ENCODE assay signal across 13 cellular contexts in genomic region chr16:27174798-27175197, GRCh38. TPM values are rescaled to one million over a fixed set of nuclear protein-coding genes. Genes with fewer than 3 reads are reported as not detected.
A peak's percentile ranks its signal among the peaks of the same experiment; 100 is the strongest.
DNase-seq lines count a peak whose midpoint lies in the region; ATAC-seq and TF ChIP-seq lines count a peak whose summit lies in the region.
"Had no signal": no experiment of that assay in that cellular context is flagged by ENCODE, and none has a peak within 500 bp of the region (broad histone marks: within the 10 kb centered on the region; RNA-seq: fewer than 3 reads in every experiment).

No MANE protein-coding gene starts in this region.

- ATAC-seq in activated naive CD8-positive, alpha-beta T cell treated with anti-CD3 and anti-CD28 coated beads, Interleukin-2, amount 10 ng/mL, durations not matched to agents 7 days and 5 days (ENCODE audit: low read depth) = no peak
- ATAC-seq in effector memory CD8-positive, alpha-beta T cell (replicated peaks) = no peak
- no peak for ATAC-seq in GM18861 (IDR thresholded peaks at IDR 0.05; ENCODE audit: unreplicated experiment)

- H3K9me3 Mint-ChIP-seq in activated naive CD8-positive, alpha-beta T cell treated with anti-CD3 and anti-CD28 coated beads, Interleukin-2, amount 10 ng/mL, durations not matched to agents 7 days and 5 days = peaks cover 4% of the 10 kb centered on the region
- H3K9me3 Mint-ChIP-seq in activated naive CD8-positive, alpha-beta T cell treated with anti-CD3 and anti-CD28 coated beads for 36 hours = peaks cover 10% of the 10 kb centered on the region
- no peaks in the 10 kb centered on the region for H3K9me3 Mint-ChIP-seq in effector memory CD8-positive, alpha-beta T cell
- no peaks in the 10 kb centered on the region for H3K9me3 Mint-ChIP-seq in type B pancreatic cell
- H3K9me3 Mint-ChIP-seq: natural killer cell treated with Interleukin-12 subunit alpha and Interleukin-12 subunit beta and Interleukin-15 and Interleukin-18, amount 100 ng/mL, for 72 hours had no signal

- intact Hi-C loops in OCI-LY7 (cut with micrococcal nuclease; ENCODE audit: unreplicated experiment) = loop anchor here (1.0 to 10.0 kb wide), 4 partner anchors 123 to 470 kb away; no protein-coding TSS in a partner anchor

- no peak overlapping the region for H3K4me3 Mint-ChIP-seq in activated naive CD8-positive, alpha-beta T cell treated with anti-CD3 and anti-CD28 coated beads, Interleukin-2, amount 10 ng/mL, durations not matched to agents 7 days and 5 days
- no peak overlapping the region for H3K4me3 Mint-ChIP-seq in activated naive CD8-positive, alpha-beta T cell treated with anti-CD3 and anti-CD28 coated beads for 36 hours
- H3K4me3 Mint-ChIP-seq in effector memory CD8-positive, alpha-beta T cell = no peak overlapping the region
- no peak overlapping the region for H3K4me3 Mint-ChIP-seq in type B pancreatic cell
- H3K4me3 Mint-ChIP-seq: natural killer cell treated with Interleukin-12 subunit alpha and Interleukin-12 subunit beta and Interleukin-15 and Interleukin-18, amount 100 ng/mL, for 72 hours had no signal

- no peak for DNase-seq in activated naive CD8-positive, alpha-beta T cell treated with anti-CD3 and anti-CD28 coated beads, Interleukin-2, amount 10 ng/mL, durations not matched to agents 7 days and 5 days
- DNase-seq in activated naive CD8-positive, alpha-beta T cell treated with anti-CD3 and anti-CD28 coated beads for 36 hours = no peak
- no peak for DNase-seq in OCI-LY7 (ENCODE audit: low spot score)
- no peak for DNase-seq in effector memory CD8-positive, alpha-beta T cell
- DNase-seq in type B pancreatic cell (ENCODE audit: extremely low spot score, unreplicated experiment) = no peak
- no peak for DNase-seq in NCI-H1930 (lab: John Stamatoyannopoulos, UW)
- DNase-seq in NCI-H187 (lab: John Stamatoyannopoulos, UW) = no peak
- DNase-seq: sigmoid colon, thyroid gland had no signal

- H3K36me3 ChIP-seq in OCI-LY7 (ENCODE audit: insufficient read depth, low read length) = peaks cover 5% of the 10 kb centered on the region; the same call in 1 of the 2 replicates
- H3K36me3 ChIP-seq: cardiac muscle cell, esophagus muscularis mucosa, sigmoid colon, thyroid gland had no signal

- no peaks in the 10 kb centered on the region for H3K27me3 Mint-ChIP-seq in activated naive CD8-positive, alpha-beta T cell treated with anti-CD3 and anti-CD28 coated beads, Interleukin-2, amount 10 ng/mL, durations not matched to agents 7 days and 5 days
- no peaks in the 10 kb centered on the region for H3K27me3 Mint-ChIP-seq in activated naive CD8-positive, alpha-beta T cell treated with anti-CD3 and anti-CD28 coated beads for 36 hours
- H3K27me3 Mint-ChIP-seq in effector memory CD8-positive, alpha-beta T cell = no peaks in the 10 kb centered on the region
- H3K27me3 Mint-ChIP-seq in type B pancreatic cell = no peaks in the 10 kb centered on the region
- H3K27me3 Mint-ChIP-seq: natural killer cell treated with Interleukin-12 subunit alpha and Interleukin-12 subunit beta and Interleukin-15 and Interleukin-18, amount 100 ng/mL, for 72 hours had no signal

- peaks cover 7% of the 10 kb centered on the region for H3K9me3 ChIP-seq in OCI-LY7 (ENCODE audit: low read length)
- H3K9me3 ChIP-seq: sigmoid colon, thyroid gland had no signal

- H3K4me1 Mint-ChIP-seq in activated naive CD8-positive, alpha-beta T cell treated with anti-CD3 and anti-CD28 coated beads, Interleukin-2, amount 10 ng/mL, durations not matched to agents 7 days and 5 days = peaks cover 58% of the 10 kb centered on the region
- H3K4me1 Mint-ChIP-seq in activated naive CD8-positive, alpha-beta T cell treated with anti-CD3 and anti-CD28 coated beads for 36 hours = peaks cover 64% of the 10 kb centered on the region
- H3K4me1 Mint-ChIP-seq in effector memory CD8-positive, alpha-beta T cell (ENCODE audit: low read depth in 2 of 2) = peaks cover 42 to 50% of the 10 kb centered on the region in 2 donors
- H3K4me1 Mint-ChIP-seq in type B pancreatic cell (ENCODE audit: unreplicated experiment) = no peaks in the 10 kb centered on the region

- peak overlapping the region; percentile 93 for H3K27ac ChIP-seq in OCI-LY7 (ENCODE audit: low read depth, low read length, poor library complexity, severe bottlenecking)
- H3K27ac ChIP-seq: cardiac muscle cell, esophagus muscularis mucosa, sigmoid colon, thyroid gland had no signal

- peaks cover 10% of the 10 kb centered on the region for H3K36me3 Mint-ChIP-seq in activated naive CD8-positive, alpha-beta T cell treated with anti-CD3 and anti-CD28 coated beads, Interleukin-2, amount 10 ng/mL, durations not matched to agents 7 days and 5 days
- peaks cover 9% of the 10 kb centered on the region for H3K36me3 Mint-ChIP-seq in activated naive CD8-positive, alpha-beta T cell treated with anti-CD3 and anti-CD28 coated beads for 36 hours
- H3K36me3 Mint-ChIP-seq in effector memory CD8-positive, alpha-beta T cell (ENCODE audit: insufficient read depth) = peaks cover 10% of the 10 kb centered on the region
- H3K36me3 Mint-ChIP-seq in type B pancreatic cell = no peaks in the 10 kb centered on the region

- peak overlapping the region; percentile 62; the same call in 1 of the 2 replicates for H2AFZ ChIP-seq in OCI-LY7 (ENCODE audit: low read length)

- peak overlapping the region; percentile 7 for H3K4me3 ChIP-seq in OCI-LY7 (ENCODE audit: low read depth, low read length, poor library complexity, severe bottlenecking)
- H3K4me3 ChIP-seq: cardiac muscle cell, esophagus muscularis mucosa, sigmoid colon, thyroid gland had no signal

- CTCF ChIA-PET in OCI-LY7 (lab: Charles Lee; ENCODE audit: unreplicated experiment) = interaction anchor here (1.5 kb wide), 1 partner anchor 59 kb away, joined by 4 read pairs; no protein-coding TSS in a partner anchor

- H3K27ac Mint-ChIP-seq in activated naive CD8-positive, alpha-beta T cell treated with anti-CD3 and anti-CD28 coated beads, Interleukin-2, amount 10 ng/mL, durations not matched to agents 7 days and 5 days = peak overlapping the region; percentile 91
- H3K27ac Mint-ChIP-seq in activated naive CD8-positive, alpha-beta T cell treated with anti-CD3 and anti-CD28 coated beads for 36 hours = no peak overlapping the region
- H3K27ac Mint-ChIP-seq in effector memory CD8-positive, alpha-beta T cell = peak overlapping the region; percentile 89 to 91
- peak overlapping the region; percentile 85 for H3K27ac Mint-ChIP-seq in type B pancreatic cell

- peaks cover 61% of the 10 kb centered on the region for H3K4me1 ChIP-seq in OCI-LY7 (ENCODE audit: insufficient read depth, low read length, poor library complexity, severe bottlenecking)
- H3K4me1 ChIP-seq: sigmoid colon, thyroid gland had no signal

- TF ChIP-seq CTCF in OCI-LY7 (conservative IDR thresholded peaks at IDR 0.05; ENCODE audit: low read length) (no peak), type B pancreatic cell (conservative IDR thresholded peaks at IDR 0.05) (no peak)

- no peaks in the 10 kb centered on the region for H3K9me2 ChIP-seq in OCI-LY7 (ENCODE audit: insufficient read depth, low read length)

- peak overlapping the region; percentile 70 for H3K4me2 ChIP-seq in OCI-LY7 (ENCODE audit: low read length)

- POLR2A ChIA-PET in activated naive CD8-positive, alpha-beta T cell treated with anti-CD3 and anti-CD28 coated beads, Interleukin-2, amount 10 ng/mL, durations not matched to agents 7 days and 5 days (lab: Charles Lee) = interaction anchor here (1.3 to 2.5 kb wide), 4 partner anchors 56 to 193 kb away, joined by 5 to 11 read pairs (median 9); no protein-coding TSS in a partner anchor
- POLR2A ChIA-PET in OCI-LY7 (lab: Charles Lee) = interaction anchor here (1.1 to 1.5 kb wide), 2 partner anchors 30 to 94 kb away, joined by 3 to 5 read pairs; no protein-coding TSS in a partner anchor

- H4K20me1 ChIP-seq in OCI-LY7 (ENCODE audit: insufficient read depth, low read length) = no peaks in the 10 kb centered on the region

- H3K79me2 ChIP-seq in OCI-LY7 (ENCODE audit: insufficient read depth, low read depth, low read length) = no peaks in the 10 kb centered on the region

- no TSS peak for BruUV-seq in OCI-LY7 (replicated peaks; lab: Mats Ljungman, UMichigan)

RNA-seq across cellular contexts. Expression of gene KDM8, which starts 28.5 kb away (rescaled TPM):
- 10 to 100 TPM; 20.1 to 21.8 TPM for total RNA-seq in activated naive CD8-positive, alpha-beta T cell treated with anti-CD3 and anti-CD28 coated beads, Interleukin-2, amount 10 ng/mL, durations not matched to agents 7 days and 5 days
- 10 to 100 TPM in 1 of 2 experiments, 1 to 10 TPM in 1; 9.9 to 12.2 TPM for total RNA-seq in activated naive CD8-positive, alpha-beta T cell treated with anti-CD3 and anti-CD28 coated beads for 36 hours
- 12.4 and 14.2 TPM in 2 replicates for total RNA-seq in OCI-LY7 (2014; rRNA removed; shearing (Covaris generic))
- total RNA-seq in OCI-LY7 (2022) = 14.5 and 24.3 TPM in 2 replicates
- 6.3 and 11.1 TPM in 2 replicates for total RNA-seq in type B pancreatic cell (ENCODE audit: low replicate concordance)
